In genomic region chr11:20443596-20443995, GRCh38 we compare ENCODE assay signal across 9 cellular contexts. TPM values are rescaled to one million over a fixed set of nuclear protein-coding genes. Genes with fewer than 3 reads are reported as not detected.
DNase-seq lines count a peak whose midpoint lies in the region; ATAC-seq, FAIRE-seq and TF ChIP-seq lines count a peak whose summit lies in the region.
"Had no signal": no experiment of that assay in that cellular context is flagged by ENCODE, and none has a peak within 500 bp of the region (broad histone marks: within the 10 kb centered on the region; RNA-seq: fewer than 3 reads in every experiment).

No MANE protein-coding gene starts in this region.

- no peak overlapping the region for H3K4ac ChIP-seq in IMR-90 (ENCODE audit: low read depth, low read length)

- no peaks in the 10 kb centered on the region for H3K4me1 Mint-ChIP-seq in Calu3 (ENCODE audit: low read depth, unreplicated experiment)

- CTCF ChIA-PET in IMR-90 (lab: Yijun Ruan, JAX) (interaction anchor here (0.8 to 1.0 kb wide), 4 partner anchors 9 to 47 kb away, joined by 3 to 7 read pairs (median 4); no protein-coding TSS in a partner anchor), HepG2 (lab: Yijun Ruan, JAX; ENCODE audit: low intra/inter-chr PET ratio, low total read pairs) (no interaction called here), Calu3 (lab: Charles Lee) (no interaction called here)

- H3K27me3 ChIP-seq in IMR-90 (ENCODE audit: control insufficient read depth, insufficient read depth, low read length) (no peaks in the 10 kb centered on the region), adipocyte (replicated peaks; ENCODE audit: control insufficient read depth, insufficient read depth, low read length) (no peaks in the 10 kb centered on the region), HepG2 (ENCODE audit: control insufficient read depth in 1 of 2, insufficient read depth in 2 of 2, low read length in 2 of 2) (no peaks in the 10 kb centered on the region)

- no peak overlapping the region for H3K14ac ChIP-seq in IMR-90 (replicated peaks; ENCODE audit: low read depth, low read length)

- in situ Hi-C loops in Caki2 (cut with HindIII; ENCODE audit: low pct_unique_long_range_greater_than_20kb, low sequenced_read_pairs): no loop called here
- in situ Hi-C loops in IMR-90 (cut with MboI; ENCODE audit: low sequenced_read_pairs): no loop called here
- in situ Hi-C loops in HepG2 (cut with HindIII; ENCODE audit: extremely low pct_ligation_motif_present, low pct_unique_long_range_greater_than_20kb): no loop called here

- dilution Hi-C loops in IMR-90 (cut with HindIII; ENCODE audit: low sequenced_read_pairs, unreplicated experiment): no loop called here

- H3K9me3 ChIP-seq in IMR-90 (ENCODE audit: control insufficient read depth, insufficient read depth, low read length): no peaks in the 10 kb centered on the region
- H3K9me3 ChIP-seq in adipocyte (ENCODE audit: control insufficient read depth, low read length): no peaks in the 10 kb centered on the region
- H3K9me3 ChIP-seq in HepG2 (ENCODE audit: low read length): no peaks in the 10 kb centered on the region

- no peak overlapping the region for H2BK5ac ChIP-seq in IMR-90 (ENCODE audit: low read depth, low read length, poor library complexity, severe bottlenecking)

- TF ChIP-seq CTCF in IMR-90 (conservative IDR thresholded peaks at IDR 0.05; ENCODE audit: low read depth, low read length): peak; percentile 50
- TF ChIP-seq CTCF in HepG2 (CRISPR knock-in tag; IDR thresholded peaks at IDR 0.05): 0 out of 2 replicates have a peak, but pooled peaks have one; percentile 14
- TF ChIP-seq CTCF in Calu3 (IDR thresholded peaks at IDR 0.05; ENCODE audit: unreplicated experiment): no peak

- H3K4me1 ChIP-seq in IMR-90 (ENCODE audit: control insufficient read depth, insufficient read depth, low read length): no peaks in the 10 kb centered on the region
- no peaks in the 10 kb centered on the region for H3K4me1 ChIP-seq in adipocyte (ENCODE audit: control insufficient read depth, insufficient read depth, low read length)
- H3K4me1 ChIP-seq in HepG2 (ENCODE audit: insufficient read depth, low read length): peaks cover 9% of the 10 kb centered on the region; the same call in 1 of the 2 replicates

- H3K4me2 ChIP-seq in IMR-90 (ENCODE audit: low read depth, low read length): no peak overlapping the region
- no peak overlapping the region for H3K4me2 ChIP-seq in HepG2 (ENCODE audit: low read depth, low read length)

- peak; percentile 36 for TF ChIP-seq RAD21 in IMR-90 (IDR thresholded peaks at IDR 0.05; ENCODE audit: low read length)
- no peak for TF ChIP-seq RAD21 in HepG2 (CRISPR knock-in tag; IDR thresholded peaks at IDR 0.05)

- intact Hi-C loops in IMR-90 (cut with micrococcal nuclease): loop anchor here (1.0 to 2.0 kb wide), 2 partner anchors 46 to 57 kb away; partner anchors contain the start of gene PRMT3
- intact Hi-C loops in HepG2 (cut with micrococcal nuclease; ENCODE audit: unreplicated experiment): loop anchor here (2.0 to 10.0 kb wide), 2 partner anchors 47 to 319 kb away; no protein-coding TSS in a partner anchor
- intact Hi-C loops in Calu3 (cut with micrococcal nuclease; ENCODE audit: unreplicated experiment): no loop called here

- H2BK15ac ChIP-seq in IMR-90 (ENCODE audit: low read depth, low read length): no peak overlapping the region

- TF ChIP-seq EP300 in HepG2 (IDR thresholded peaks at IDR 0.05; ENCODE audit: low read depth in 2 of 2, low read length in 2 of 2) (no peak), HepG2 (CRISPR knock-in tag; IDR thresholded peaks at IDR 0.05; ENCODE audit: borderline replicate concordance) (no peak)

- no peaks in the 10 kb centered on the region for H3K79me2 ChIP-seq in HepG2 (ENCODE audit: insufficient read depth, low read length)

- H3K4me3 ChIP-seq in IMR-90 (ENCODE audit: insufficient read depth, low read depth, low read length) (no peak overlapping the region), adipocyte (ENCODE audit: low read length) (no peak overlapping the region), HepG2 (replicated peaks in 1 of 3; ENCODE audit: insufficient read depth in 1 of 3, low read depth in 2 of 3, low read length in 3 of 3) (no peak overlapping the region)

- FAIRE-seq in HepG2 (lab: Jason Lieb, UNC): no peak

- H3K36me3 ChIP-seq in IMR-90 (ENCODE audit: control insufficient read depth, insufficient read depth, low read length): no peaks in the 10 kb centered on the region
- peaks cover 6% of the 10 kb centered on the region for H3K36me3 ChIP-seq in adipocyte (ENCODE audit: control insufficient read depth, insufficient read depth, low read length, severe bottlenecking)
- peaks cover 0 to 2% of the 10 kb centered on the region in 2 experiments; a peak in 1 of 5 replicates for H3K36me3 ChIP-seq in HepG2 (replicated peaks in 1 of 2; ENCODE audit: control insufficient read depth in 1 of 2, insufficient read depth in 2 of 2, low read length in 2 of 2)
- H3K36me3 ChIP-seq: WERI-Rb-1 had no signal

- H3K36me3 Mint-ChIP-seq in Calu3 (ENCODE audit: insufficient read depth, unreplicated experiment): no peaks in the 10 kb centered on the region

- H3K23ac ChIP-seq in IMR-90 (ENCODE audit: low read depth, low read length): no peak overlapping the region

- BruUV-seq in IMR-90 (replicated peaks; lab: Mats Ljungman, UMichigan) (no TSS peak), HepG2 (replicated peaks; lab: Mats Ljungman, UMichigan) (no TSS peak), Calu3 (replicated peaks; lab: Mats Ljungman, UMichigan) (no TSS peak)

- no peaks in the 10 kb centered on the region for H3K27me3 Mint-ChIP-seq in Calu3 (ENCODE audit: unreplicated experiment)

- no peak overlapping the region for H2BK20ac ChIP-seq in IMR-90 (ENCODE audit: low read depth, low read length)

- no peaks in the 10 kb centered on the region; the same call in 1 of the 2 replicates for H4K20me1 ChIP-seq in IMR-90 (ENCODE audit: insufficient read depth, low read length)
- H4K20me1 ChIP-seq in HepG2 (ENCODE audit: insufficient read depth, low read length): no peaks in the 10 kb centered on the region; the same call in 1 of the 2 replicates

- H3K79me1 ChIP-seq in IMR-90 (ENCODE audit: low read depth in 1 of 2, low read length in 2 of 2): no peaks in the 10 kb centered on the region

- H4K91ac ChIP-seq in IMR-90 (ENCODE audit: insufficient read depth, low read depth, low read length): no peak overlapping the region

- H3K9me1 ChIP-seq in IMR-90 (ENCODE audit: insufficient read depth, low read length): 0 out of 2 replicates have a peak, but pooled peaks cover 2% of the 10 kb centered on the region

- peak; percentile 59 for ATAC-seq in IMR-90 (ENCODE audit: low read depth)
- ATAC-seq in HepG2: no peak
- no peak for ATAC-seq in HG03565 (IDR thresholded peaks at IDR 0.05; ENCODE audit: unreplicated experiment)

- no peak overlapping the region for H2AK5ac ChIP-seq in IMR-90 (ENCODE audit: low read depth, low read length)

- no peak overlapping the region for H3K9ac ChIP-seq in IMR-90 (ENCODE audit: low read depth, low read length)
- no peak overlapping the region for H3K9ac ChIP-seq in adipocyte (ENCODE audit: low read length)
- H3K9ac ChIP-seq in HepG2 (ENCODE audit: insufficient read depth, low read depth, low read length): no peak overlapping the region

- no peak overlapping the region for H4K8ac ChIP-seq in IMR-90 (ENCODE audit: low read depth in 2 of 2, low read length in 2 of 2)

- POLR2A ChIA-PET in IMR-90 (lab: Charles Lee; ENCODE audit: unreplicated experiment) (no interaction called here), HepG2 (lab: Yijun Ruan, JAX) (no interaction called here)

- H3K56ac ChIP-seq in IMR-90 (ENCODE audit: extremely low read depth, insufficient read depth, low read length): no peak overlapping the region

- 100% methylated on average over 1 of the region's 3 CpGs; no CpG with 5 or more reads in 1 of the 2 experiments for WGBS in IMR-90 (ENCODE audit: extremely low coverage in 2 of 2, insufficient read length in 1 of 2), 2 experiments
- WGBS in HepG2 (ENCODE audit: low lambda C conversion rate): 89% methylated on average over 3 of the region's 3 CpGs

- TF ChIP-seq POLR2A in IMR-90 (IDR thresholded peaks at IDR 0.05; ENCODE audit: low read depth, low read length) (no peak), HepG2 (IDR thresholded peaks at IDR 0.05; ENCODE audit: insufficient read depth in 1 of 2, low read depth in 2 of 2, low read length in 2 of 2) (no peak)

- no peak overlapping the region for H2AK9ac ChIP-seq in IMR-90 (replicated peaks; ENCODE audit: low read depth, low read length, poor library complexity)

- no peak overlapping the region for H4K5ac ChIP-seq in IMR-90 (ENCODE audit: low read depth, low read length)

- H2AFZ ChIP-seq in IMR-90 (replicated peaks; ENCODE audit: low read length, poor library complexity) (no peak overlapping the region), HepG2 (ENCODE audit: low read length) (no peak overlapping the region)

- no peaks in the 10 kb centered on the region for H3K9me3 Mint-ChIP-seq in Calu3 (ENCODE audit: low read depth, unreplicated experiment)

- no peak overlapping the region for H2BK120ac ChIP-seq in IMR-90 (ENCODE audit: low read depth, low read length)

- no peak overlapping the region for H3K27ac Mint-ChIP-seq in Calu3 (ENCODE audit: unreplicated experiment)

- H3K4me3 Mint-ChIP-seq in Calu3 (ENCODE audit: low read depth, unreplicated experiment): no peak overlapping the region

- H3K27ac ChIP-seq in IMR-90 (ENCODE audit: insufficient read depth, low read length) (no peak overlapping the region), HepG2 (ENCODE audit: extremely low read length, insufficient read depth, low read length) (no peak overlapping the region)
- H3K27ac ChIP-seq: WERI-Rb-1 had no signal

- H3K18ac ChIP-seq in IMR-90 (ENCODE audit: low read depth, low read length): no peak overlapping the region

- DNase-seq in Caki2 (ENCODE audit: low read depth): peak; percentile 16
- peak; percentile 28 for DNase-seq in IMR-90
- DNase-seq in adipocyte (ENCODE audit: low read depth): peak; percentile 45
- DNase-seq in HepG2 (ENCODE audit: low spot score): peak; percentile 5
- no peak for DNase-seq in ureter (ENCODE audit: low spot score)
- DNase-seq in Calu3: no peak
- no peak for DNase-seq in NCI-H510A (lab: John Stamatoyannopoulos, UW)
- DNase-seq: WERI-Rb-1 had no signal

RNA-seq across cellular contexts. Expression of gene PRMT3, which starts 56.1 kb away (rescaled TPM):
- 14.7 and 15.5 TPM in 2 replicates for total RNA-seq in Caki2 (2014; rRNA removed; shearing (Covaris generic); ENCODE audit: low replicate concordance)
- total RNA-seq in IMR-90 (2012; rRNA removed) (11.3 and 15.0 TPM in 2 replicates), HepG2 (2016; rRNA removed; fragmentation: Illumina TruSeq; extraction: Trizol) (27.7 and 38.3 TPM in 2 replicates), ureter (26.5 TPM), Calu3 (2022) (23.1 and 24.0 TPM in 2 replicates)
- polyA plus RNA-seq in IMR-90 (2012; rRNA removed) (6.2 and 8.8 TPM in 2 replicates), HepG2 (2011; rRNA removed) (7.5 and 9.1 TPM in 2 replicates)
- polyA plus RNA-seq in IMR-90 (2012; cell fraction: cytosol; rRNA removed): 2.9 TPM in 2 replicates
- 2.4 and 7.3 TPM in 2 replicates for polyA plus RNA-seq in IMR-90 (2012; cell fraction: nucleus; rRNA removed; ENCODE audit: low replicate concordance)
- 5.3 and 7.3 TPM in 2 replicates for total RNA-seq in HepG2 (2016; cell fraction: cytosol; rRNA removed; fragmentation: Illumina TruSeq; extraction: Trizol; ENCODE audit: low read depth)
- total RNA-seq in HepG2 (2016; cell fraction: insoluble cytoplasmic fraction; rRNA removed; fragmentation: Illumina TruSeq; extraction: Trizol): 29.3 and 38.2 TPM in 2 replicates
- 11.2 and 12.4 TPM in 2 replicates for total RNA-seq in HepG2 (2016; cell fraction: membrane; rRNA removed; fragmentation: Illumina TruSeq; extraction: Trizol)
- total RNA-seq in HepG2 (2016; cell fraction: nucleus; rRNA removed; fragmentation: Illumina TruSeq; extraction: Trizol): 28.5 and 28.9 TPM in 2 replicates
- polyA plus RNA-seq in HepG2 (2011; cell fraction: cytosol; rRNA removed): 4.1 and 6.3 TPM in 2 replicates
- 4.0 and 4.2 TPM in 2 replicates for polyA plus RNA-seq in HepG2 (2011; cell fraction: nucleus; rRNA removed)
- polyA plus RNA-seq in HepG2 (2012): 11.8 and 12.6 TPM in 2 replicates
- polyA plus RNA-seq in HepG2 (2016; cell fraction: cytosol; fragmentation: Illumina TruSeq; extraction: Trizol; ENCODE audit: low read depth): 3.8 and 4.3 TPM in 2 replicates
- polyA plus RNA-seq in HepG2 (2016; cell fraction: insoluble cytoplasmic fraction; fragmentation: Illumina TruSeq; extraction: Trizol; ENCODE audit: low read depth): 29.3 and 32.8 TPM in 2 replicates
- polyA plus RNA-seq in HepG2 (2016; cell fraction: membrane; fragmentation: Illumina TruSeq; extraction: Trizol; ENCODE audit: low read depth): 7.3 and 7.5 TPM in 2 replicates
- 16.8 and 19.7 TPM in 2 replicates for polyA plus RNA-seq in HepG2 (2016; cell fraction: nucleus; fragmentation: Illumina TruSeq; extraction: Trizol; ENCODE audit: insufficient read depth, low read depth)
- 7.8 and 28.3 TPM in 2 replicates for polyA minus RNA-seq in HepG2 (2011; rRNA and poly(A)+ RNA removed; ENCODE audit: low replicate concordance)
- polyA minus RNA-seq in HepG2 (2011; cell fraction: cytosol; rRNA and poly(A)+ RNA removed): 7.0 and 7.1 TPM in 2 replicates
- polyA minus RNA-seq in HepG2 (2011; cell fraction: nucleus; rRNA and poly(A)+ RNA removed): 28.8 and 29.0 TPM in 2 replicates

Comparison
In these comparisons a context has a peak if more than half of its experiments do, and no peak if none do; other contexts are left out.
1. DNase-seq: peak in Caki2 (single experiment), IMR-90 (single experiment), adipocyte (single experiment) and HepG2 (single experiment); none in ureter (single experiment), Calu3 (single experiment) and NCI-H510A (single experiment).